In the genomic region with DNA sequence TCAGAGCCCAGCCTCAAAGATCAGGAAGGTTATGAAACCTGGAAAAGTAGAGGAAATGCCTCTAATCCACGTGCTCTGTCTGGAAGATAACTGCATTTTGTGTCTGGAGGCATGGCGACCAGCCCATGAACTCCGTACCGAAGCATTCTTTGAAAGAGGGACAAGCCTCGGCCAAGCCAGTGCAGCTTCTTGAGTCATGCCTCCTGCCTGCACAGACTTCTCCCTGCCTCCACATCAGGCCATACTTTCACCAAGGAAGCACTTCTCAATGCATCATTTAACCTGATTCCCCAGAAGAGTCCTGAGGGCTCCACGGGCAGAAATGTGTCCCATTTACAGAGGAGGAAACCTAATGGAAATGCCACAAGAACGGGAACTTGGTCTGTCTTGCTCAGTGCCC, we compare ENCODE assay signal across 8 cellular contexts. TPM values are rescaled to one million over a fixed set of nuclear protein-coding genes. Genes with fewer than 3 reads are reported as not detected.
A peak's percentile ranks its signal among the peaks of the same experiment; 100 is the strongest.
DNase-seq lines count a peak whose midpoint lies in the region; ATAC-seq, FAIRE-seq and TF ChIP-seq lines count a peak whose summit lies in the region.

No MANE protein-coding gene starts in this region.

- H3K9me3 ChIP-seq in H1 (ENCODE audit: insufficient read depth in 2 of 2, low read depth in 1 of 2, low read length in 1 of 2) = no peaks in the 10 kb centered on the region

- ATAC-seq in HG02759 (IDR thresholded peaks at IDR 0.05; ENCODE audit: unreplicated experiment) (no peak), GM18502 (IDR thresholded peaks at IDR 0.05; ENCODE audit: poor library complexity, unreplicated experiment) (no peak)

- H4K8ac ChIP-seq in H1 (ENCODE audit: extremely low read depth, insufficient read depth, low read length) = no peak overlapping the region

- H2BK120ac ChIP-seq in H1 (replicated peaks; ENCODE audit: low read depth, low read length) = no peak overlapping the region

- H3K27me3 Mint-ChIP-seq in nephron (ENCODE audit: low read depth) = peaks cover 4% of the 10 kb centered on the region

- H3K9me3 Mint-ChIP-seq in nephron = no peaks in the 10 kb centered on the region

- H3K4me1 ChIP-seq in H1 (replicated peaks in 1 of 4; ENCODE audit: control insufficient read depth in 3 of 4, insufficient read depth in 4 of 4, low read length in 3 of 4) = peaks cover 5 to 25% (median 14%) of the 10 kb centered on the region in 4 experiments

- H2BK12ac ChIP-seq in H1 (ENCODE audit: low read depth, low read length) = no peak overlapping the region

- DNase-seq in AG08395 (ENCODE audit: low spot score) (peak; percentile 66), NCI-H226 (peak; percentile 82), H1 (ENCODE audit: low read depth in 1 of 2, low spot score in 2 of 2) (no peak), NCI-H2171 (lab: John Stamatoyannopoulos, UW) (no peak), middle frontal gyrus (ENCODE audit: extremely low spot score, low spot score) (no peak)

- peak overlapping the region; percentile 62 to 94 (median 92) for H3K4me3 Mint-ChIP-seq in nephron

- no peak overlapping the region for H3K56ac ChIP-seq in H1 (replicated peaks; ENCODE audit: insufficient read length, low read depth, low read length)

- TF ChIP-seq EP300 in H1 (IDR thresholded peaks at IDR 0.05; ENCODE audit: borderline replicate concordance in 1 of 2, low read depth in 2 of 2, low read length in 2 of 2) = no peak

- H3K36me3 ChIP-seq in H1 (ENCODE audit: control insufficient read depth in 2 of 4, insufficient read depth in 4 of 4, low read length in 3 of 4) = peaks cover 0 to 36% (median 11%) of the 10 kb centered on the region in 4 experiments; a peak in 6 of 8 replicates

- CTCF ChIA-PET in H1 (lab: Charles Lee; ENCODE audit: partially characterized antibody) = interaction anchor here (0.6 to 2.2 kb wide), 13 partner anchors 9 to 118 kb away, joined by 3 to 6 read pairs (median 3); no protein-coding TSS in a partner anchor

- H3K9ac ChIP-seq in H1 (replicated peaks in 1 of 4; ENCODE audit: extremely low read depth in 1 of 4, low read depth in 3 of 4, low read length in 3 of 4) = 0 out of 7 replicates have a peak overlapping the region, but pooled peaks of 1 of the 4 experiments have one; percentile 28

- no peaks in the 10 kb centered on the region for H3K27me3 ChIP-seq in H1 (replicated peaks in 1 of 4; ENCODE audit: control insufficient read depth in 3 of 4, extremely low read depth in 1 of 4, insufficient read depth in 3 of 4, low read length in 3 of 4)

- H3K36me3 Mint-ChIP-seq in nephron (ENCODE audit: low read depth) = peaks cover 31% of the 10 kb centered on the region

- H2AFZ ChIP-seq in H1 (ENCODE audit: low read length) = no peak overlapping the region

- POLR2A ChIA-PET in H1 (lab: Charles Lee; ENCODE audit: partially characterized antibody) = interaction anchor here (0.9 to 4.0 kb wide), 14 partner anchors 10 to 118 kb away, joined by 3 to 29 read pairs (median 3); no protein-coding TSS in a partner anchor

- H3K4me3 ChIP-seq in H1 (ENCODE audit: extremely low read depth in 1 of 4, insufficient read depth in 2 of 4, low read depth in 3 of 4, low read length in 4 of 4) = no peak overlapping the region

- H3K79me2 ChIP-seq in H1 (ENCODE audit: control insufficient read depth in 1 of 2, insufficient read depth in 2 of 2, low read length in 2 of 2) = peaks cover 49 to 78% of the 10 kb centered on the region in 2 experiments

- FAIRE-seq in H1 (lab: Jason Lieb, UNC) = no peak

- H3K18ac ChIP-seq in H1 (ENCODE audit: extremely low read depth, low read length) = no peak overlapping the region

- 85% methylated on average over 7 of the region's 7 CpGs; no CpG with 5 or more reads in 1 of the 2 experiments for WGBS in H1 (ENCODE audit: extremely low coverage in 1 of 2, insufficient coverage in 1 of 2, insufficient read length in 1 of 2, insufficient replicate concordance in 2 of 2, low coverage in 1 of 2, low lambda C conversion rate in 2 of 2, missing lambda C conversion rate in 1 of 2), 2 experiments

- H4K20me1 ChIP-seq in H1 (replicated peaks in 1 of 2; ENCODE audit: control insufficient read depth in 1 of 2, insufficient read depth in 2 of 2, low read length in 2 of 2) = peaks cover 23 to 33% of the 10 kb centered on the region in 2 experiments

- H2BK15ac ChIP-seq in H1 (ENCODE audit: low read length) = no peak overlapping the region

- no peak overlapping the region for H3K23ac ChIP-seq in H1 (ENCODE audit: insufficient read length)

- no peak overlapping the region for H2BK20ac ChIP-seq in H1 (ENCODE audit: low read length)

- H3K4me1 Mint-ChIP-seq in nephron = peaks cover 58% of the 10 kb centered on the region

- no peak overlapping the region for H3K27ac ChIP-seq in H1 (ENCODE audit: low read depth, low read length)

- no peak overlapping the region for H3K14ac ChIP-seq in H1 (ENCODE audit: insufficient read length)

- TF ChIP-seq CTCF in H1 (IDR thresholded peaks at IDR 0.05; ENCODE audit: control extremely low read depth in 1 of 3, insufficient read depth in 1 of 3, low read depth in 1 of 3, low read length in 3 of 3) = no peak
- no peak for TF ChIP-seq CTCF in nephron (IDR thresholded peaks at IDR 0.05; ENCODE audit: unreplicated experiment in 3 of 3)

- H3K27ac Mint-ChIP-seq in nephron = peak overlapping the region; percentile 64 to 99 (median 65)

- H3K23me2 ChIP-seq in H1 (ENCODE audit: low read depth, low read length) = peaks cover 3% of the 10 kb centered on the region; the same call in 1 of the 2 replicates

- no peak overlapping the region for H2AK5ac ChIP-seq in H1 (ENCODE audit: low read depth, low read length)

- H4K91ac ChIP-seq in H1 (replicated peaks; ENCODE audit: insufficient read length, low read length) = no peak overlapping the region

- H3K79me1 ChIP-seq in H1 (ENCODE audit: low read depth, low read length) = peaks cover 34% of the 10 kb centered on the region

- no peak for TF ChIP-seq POLR2A in H1 (IDR thresholded peaks at IDR 0.05; ENCODE audit: control extremely low read depth in 1 of 2, low read depth in 2 of 2, low read length in 2 of 2)

- no peak overlapping the region for H4K5ac ChIP-seq in H1 (ENCODE audit: insufficient read length, low read depth, low read length)

- H2BK5ac ChIP-seq in H1 (ENCODE audit: low read depth, low read length) = no peak overlapping the region

- TF ChIP-seq RAD21 in H1 (IDR thresholded peaks at IDR 0.05 in 1 of 2, conservative IDR thresholded peaks at IDR 0.05 in 1 of 2; ENCODE audit: low read depth in 2 of 2, low read length in 2 of 2) = no peak

- peak overlapping the region in 1 of 2 experiments; percentile 92; a peak in 1 of 4 replicates for H3K4me2 ChIP-seq in H1 (ENCODE audit: insufficient read depth in 1 of 2, low read depth in 2 of 2, low read length in 2 of 2)

- H3K4ac ChIP-seq in H1 (replicated peaks; ENCODE audit: insufficient read length, low read depth, low read length) = no peak overlapping the region

TF ChIP-seq in H1, 55 proteins besides CTCF, POLR2A, EP300 and RAD21:
- TF ChIP-seq POLR2AphosphoS5 (IDR thresholded peaks at IDR 0.05; ENCODE audit: low read depth, low read length) = 0 out of 2 replicates have a peak, but pooled peaks have one; percentile 21
- TF ChIP-seq SP4 (IDR thresholded peaks at IDR 0.05; ENCODE audit: low read length) = no peak

RNA-seq across cellular contexts. Expression of gene ACTN1, which starts 3.4 kb away (rescaled TPM):
- total RNA-seq in H1 (2021; fragmentation: NEBNext Ultra II Directional; extraction: Animal tissue kit (Norgen Biotek cat#: 25700)) = 253 and 262 TPM in 2 replicates
- 236 and 302 TPM in 2 replicates for polyA plus RNA-seq in H1 (2011; rRNA removed)
- 181 TPM for polyA plus RNA-seq in H1 (2011; cell fraction: cytosol; rRNA removed)
- 508 TPM for polyA plus RNA-seq in H1 (2011; cell fraction: nucleus; rRNA removed)
- 230 to 270 TPM (median 252 TPM) in 4 replicates for polyA plus RNA-seq in H1 (2012, experiment 1 of 2)
- polyA plus RNA-seq in H1 (2012, experiment 2 of 2) = 133 TPM
- polyA plus RNA-seq in H1 (2013, experiment 1 of 2) = 162 TPM
- polyA plus RNA-seq in H1 (2013, experiment 2 of 2) = 147 TPM
- polyA minus RNA-seq in H1 (2011; rRNA and poly(A)+ RNA removed) = 205 and 224 TPM in 2 replicates
- 222 TPM for polyA minus RNA-seq in H1 (2011; cell fraction: cytosol; rRNA and poly(A)+ RNA removed)
- 201 TPM for polyA minus RNA-seq in H1 (2011; cell fraction: nucleus; rRNA and poly(A)+ RNA removed)

Comparison
In these comparisons a context has a peak if more than half of its experiments do, and no peak if none do; other contexts are left out.
1. DNase-seq: peak in AG08395 (single experiment) and NCI-H226 (single experiment); none in H1 (0 of 2), NCI-H2171 (single experiment) and middle frontal gyrus (single experiment).